3 cellular contexts compared by ENCODE assay signal in genomic region chr6:148451690-148452089, GRCh38.
TF ChIP-seq lines count a peak whose summit lies in the region.

No MANE protein-coding gene starts in this region.

TF ChIP-seq in HepG2, 621 proteins besides CTCF, POLR2A, EP300 and RAD21 (continued from another document and continues in another):
- TF ChIP-seq ZNF589 (CRISPR knock-in tag; conservative IDR thresholded peaks at IDR 0.05) (no peak), SNAPC4 (CRISPR knock-in tag; IDR thresholded peaks at IDR 0.05) (no peak), MED8 (CRISPR knock-in tag; IDR thresholded peaks at IDR 0.05; ENCODE audit: insufficient replicate concordance) (no peak), FOXK2 (IDR thresholded peaks at IDR 0.05) (no peak), KAT7 (CRISPR knock-in tag; IDR thresholded peaks at IDR 0.05; ENCODE audit: borderline replicate concordance) (no peak), ZNF749 (CRISPR knock-in tag; IDR thresholded peaks at IDR 0.05; ENCODE audit: borderline replicate concordance) (no peak), ZNF720 (CRISPR knock-in tag; IDR thresholded peaks at IDR 0.05) (no peak), NFIC (IDR thresholded peaks at IDR 0.05; ENCODE audit: low read length) (no peak), SCMH1 (CRISPR knock-in tag; IDR thresholded peaks at IDR 0.05; ENCODE audit: borderline replicate concordance) (no peak), SRF (IDR thresholded peaks at IDR 0.05; ENCODE audit: low read depth, low read length) (no peak)

TF ChIP-seq in GM12878, 131 proteins besides CTCF, POLR2A, EP300 and RAD21 (continued from another document and continues in another):
- TF ChIP-seq E4F1 (IDR thresholded peaks at IDR 0.05; ENCODE audit: borderline replicate concordance, partially characterized antibody) = no peak
- TF ChIP-seq ZNF217 (IDR thresholded peaks at IDR 0.05) = no peak
- TF ChIP-seq MLLT1 (IDR thresholded peaks at IDR 0.05) = no peak
- TF ChIP-seq HDAC6 (IDR thresholded peaks at IDR 0.05; ENCODE audit: unreplicated experiment) = no peak
- no peak for TF ChIP-seq BRCA1 (IDR thresholded peaks at IDR 0.05; ENCODE audit: low read depth, low read length)
- TF ChIP-seq SP1 (IDR thresholded peaks at IDR 0.05; ENCODE audit: low read depth, low read length) = no peak
- no peak for TF ChIP-seq PRDM15 (CRISPR knock-in tag; IDR thresholded peaks at IDR 0.05)
- TF ChIP-seq JUNB (IDR thresholded peaks at IDR 0.05) = no peak
- no peak for TF ChIP-seq SMC3 (IDR thresholded peaks at IDR 0.05; ENCODE audit: borderline replicate concordance, low read length)
- no peak for TF ChIP-seq MTA2 (IDR thresholded peaks at IDR 0.05; ENCODE audit: low read depth)
- TF ChIP-seq PKNOX1 (IDR thresholded peaks at IDR 0.05) = no peak
- no peak for TF ChIP-seq E2F8 (IDR thresholded peaks at IDR 0.05; ENCODE audit: low read depth, partially characterized antibody)
- no peak for TF ChIP-seq POLR2AphosphoS5 (IDR thresholded peaks at IDR 0.05; ENCODE audit: low read length)

TF ChIP-seq in SK-N-SH treated with all-trans-retinoic acid at 6 μM for 48 hours, 23 proteins besides CTCF, POLR2A, EP300 and RAD21 (continued from another document):
- TF ChIP-seq CREB5 (CRISPR knock-in tag; IDR thresholded peaks at IDR 0.05; ENCODE audit: low read depth) (no peak), BACH2 (CRISPR knock-in tag; IDR thresholded peaks at IDR 0.05; ENCODE audit: borderline replicate concordance) (no peak), CSRNP3 (CRISPR knock-in tag; IDR thresholded peaks at IDR 0.05) (no peak), ARNTL (CRISPR knock-in tag; IDR thresholded peaks at IDR 0.05; ENCODE audit: borderline replicate concordance, low read depth) (no peak), ZC3H10 (CRISPR knock-in tag; IDR thresholded peaks at IDR 0.05) (no peak), PPARA (CRISPR knock-in tag; IDR thresholded peaks at IDR 0.05; ENCODE audit: borderline replicate concordance) (no peak)
